ENCODE assay signal across 1 cellular context in the genomic region with DNA sequence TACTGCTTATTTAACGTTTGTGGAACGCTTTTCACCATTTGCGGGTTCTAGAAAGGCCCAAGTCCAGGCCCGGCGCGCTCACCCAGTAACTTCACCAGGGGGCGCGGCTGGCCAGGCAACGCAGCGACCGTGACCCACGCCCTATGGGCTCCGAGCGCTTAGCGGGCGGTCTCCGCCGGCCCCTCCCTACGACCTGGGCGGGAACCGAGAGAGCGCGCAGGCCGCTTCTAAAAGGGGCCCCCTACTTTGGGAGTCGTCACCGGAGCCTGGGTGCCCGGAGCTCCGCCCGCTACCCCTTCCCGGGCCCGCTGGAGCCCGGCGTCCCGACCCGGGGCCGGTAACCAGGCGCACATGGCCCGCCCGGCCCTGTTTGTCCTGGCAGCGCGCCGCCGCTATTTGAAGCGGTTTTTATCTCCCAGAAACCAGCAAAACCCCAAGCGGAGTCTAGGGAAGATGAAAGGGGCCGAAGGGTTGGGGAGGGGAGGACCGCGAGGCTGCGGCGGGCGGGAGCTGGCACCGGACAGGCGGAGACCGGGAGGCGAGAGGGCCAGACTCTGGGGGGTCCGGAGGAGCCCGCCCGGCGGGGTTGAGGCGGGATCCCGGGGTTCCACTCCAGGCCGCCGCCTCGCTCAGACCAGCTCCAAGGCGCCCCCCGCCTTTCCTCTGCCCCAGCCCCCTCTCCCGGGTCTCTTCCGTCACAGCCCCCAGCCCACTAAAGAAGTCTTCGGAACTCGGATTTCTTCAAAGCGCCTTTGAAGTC.
TF ChIP-seq lines count a peak whose summit lies in the region.

No MANE protein-coding gene starts in this region.

TF ChIP-seq in HepG2, 621 proteins besides CTCF, POLR2A, EP300 and RAD21 (continued from another document and continues in another):
- TF ChIP-seq, protein P1, sequence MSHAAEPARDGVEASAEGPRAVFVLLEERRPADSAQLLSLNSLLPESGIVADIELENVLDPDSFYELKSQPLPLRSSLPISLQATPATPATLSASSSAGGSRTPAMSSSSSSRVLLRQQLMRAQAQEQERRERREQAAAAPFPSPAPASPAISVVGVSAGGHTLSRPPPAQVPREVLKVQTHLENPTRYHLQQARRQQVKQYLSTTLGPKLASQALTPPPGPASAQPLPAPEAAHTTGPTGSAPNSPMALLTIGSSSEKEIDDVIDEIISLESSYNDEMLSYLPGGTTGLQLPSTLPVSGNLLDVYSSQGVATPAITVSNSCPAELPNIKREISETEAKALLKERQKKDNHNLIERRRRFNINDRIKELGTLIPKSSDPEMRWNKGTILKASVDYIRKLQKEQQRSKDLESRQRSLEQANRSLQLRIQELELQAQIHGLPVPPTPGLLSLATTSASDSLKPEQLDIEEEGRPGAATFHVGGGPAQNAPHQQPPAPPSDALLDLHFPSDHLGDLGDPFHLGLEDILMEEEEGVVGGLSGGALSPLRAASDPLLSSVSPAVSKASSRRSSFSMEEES (CRISPR knock-in tag; IDR thresholded peaks at IDR 0.05): 0 out of 2 replicates have a peak, but pooled peaks have one; percentile 20
- TF ChIP-seq YEATS2 (CRISPR knock-in tag; IDR thresholded peaks at IDR 0.05; ENCODE audit: borderline replicate concordance): peak; percentile 71
- no peak for TF ChIP-seq RFXAP (CRISPR knock-in tag; IDR thresholded peaks at IDR 0.05; ENCODE audit: borderline replicate concordance)
- peak; percentile 33 for TF ChIP-seq ZNF781 (CRISPR knock-in tag; IDR thresholded peaks at IDR 0.05; ENCODE audit: borderline replicate concordance, not compliant biosample characterization)
- TF ChIP-seq MATR3 (CRISPR knock-in tag; IDR thresholded peaks at IDR 0.05): no peak
- TF ChIP-seq, protein P2, sequence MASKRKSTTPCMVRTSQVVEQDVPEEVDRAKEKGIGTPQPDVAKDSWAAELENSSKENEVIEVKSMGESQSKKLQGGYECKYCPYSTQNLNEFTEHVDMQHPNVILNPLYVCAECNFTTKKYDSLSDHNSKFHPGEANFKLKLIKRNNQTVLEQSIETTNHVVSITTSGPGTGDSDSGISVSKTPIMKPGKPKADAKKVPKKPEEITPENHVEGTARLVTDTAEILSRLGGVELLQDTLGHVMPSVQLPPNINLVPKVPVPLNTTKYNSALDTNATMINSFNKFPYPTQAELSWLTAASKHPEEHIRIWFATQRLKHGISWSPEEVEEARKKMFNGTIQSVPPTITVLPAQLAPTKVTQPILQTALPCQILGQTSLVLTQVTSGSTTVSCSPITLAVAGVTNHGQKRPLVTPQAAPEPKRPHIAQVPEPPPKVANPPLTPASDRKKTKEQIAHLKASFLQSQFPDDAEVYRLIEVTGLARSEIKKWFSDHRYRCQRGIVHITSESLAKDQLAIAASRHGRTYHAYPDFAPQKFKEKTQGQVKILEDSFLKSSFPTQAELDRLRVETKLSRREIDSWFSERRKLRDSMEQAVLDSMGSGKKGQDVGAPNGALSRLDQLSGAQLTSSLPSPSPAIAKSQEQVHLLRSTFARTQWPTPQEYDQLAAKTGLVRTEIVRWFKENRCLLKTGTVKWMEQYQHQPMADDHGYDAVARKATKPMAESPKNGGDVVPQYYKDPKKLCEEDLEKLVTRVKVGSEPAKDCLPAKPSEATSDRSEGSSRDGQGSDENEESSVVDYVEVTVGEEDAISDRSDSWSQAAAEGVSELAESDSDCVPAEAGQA (IDR thresholded peaks at IDR 0.05; ENCODE audit: low read depth): no peak
- TF ChIP-seq, protein P2 (CRISPR knock-in tag; IDR thresholded peaks at IDR 0.05; ENCODE audit: borderline replicate concordance): no peak
- peak; percentile 81; the same call in 1 of the 2 replicates for TF ChIP-seq ZNF709 (CRISPR knock-in tag; IDR thresholded peaks at IDR 0.05)
- TF ChIP-seq, protein P3, sequence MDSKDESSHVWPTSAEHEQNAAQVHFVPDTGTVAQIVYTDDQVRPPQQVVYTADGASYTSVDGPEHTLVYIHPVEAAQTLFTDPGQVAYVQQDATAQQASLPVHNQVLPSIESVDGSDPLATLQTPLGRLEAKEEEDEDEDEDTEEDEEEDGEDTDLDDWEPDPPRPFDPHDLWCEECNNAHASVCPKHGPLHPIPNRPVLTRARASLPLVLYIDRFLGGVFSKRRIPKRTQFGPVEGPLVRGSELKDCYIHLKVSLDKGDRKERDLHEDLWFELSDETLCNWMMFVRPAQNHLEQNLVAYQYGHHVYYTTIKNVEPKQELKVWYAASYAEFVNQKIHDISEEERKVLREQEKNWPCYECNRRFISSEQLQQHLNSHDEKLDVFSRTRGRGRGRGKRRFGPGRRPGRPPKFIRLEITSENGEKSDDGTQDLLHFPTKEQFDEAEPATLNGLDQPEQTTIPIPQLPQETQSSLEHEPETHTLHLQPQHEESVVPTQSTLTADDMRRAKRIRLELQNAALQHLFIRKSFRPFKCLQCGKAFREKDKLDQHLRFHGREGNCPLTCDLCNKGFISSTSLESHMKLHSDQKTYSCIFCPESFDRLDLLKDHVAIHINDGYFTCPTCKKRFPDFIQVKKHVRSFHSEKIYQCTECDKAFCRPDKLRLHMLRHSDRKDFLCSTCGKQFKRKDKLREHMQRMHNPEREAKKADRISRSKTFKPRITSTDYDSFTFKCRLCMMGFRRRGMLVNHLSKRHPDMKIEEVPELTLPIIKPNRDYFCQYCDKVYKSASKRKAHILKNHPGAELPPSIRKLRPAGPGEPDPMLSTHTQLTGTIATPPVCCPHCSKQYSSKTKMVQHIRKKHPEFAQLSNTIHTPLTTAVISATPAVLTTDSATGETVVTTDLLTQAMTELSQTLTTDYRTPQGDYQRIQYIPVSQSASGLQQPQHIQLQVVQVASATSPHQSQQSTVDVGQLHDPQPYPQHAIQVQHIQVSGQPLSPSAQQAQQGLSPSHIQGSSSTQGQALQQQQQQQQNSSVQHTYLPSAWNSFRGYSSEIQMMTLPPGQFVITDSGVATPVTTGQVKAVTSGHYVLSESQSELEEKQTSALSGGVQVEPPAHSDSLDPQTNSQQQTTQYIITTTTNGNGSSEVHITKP (CRISPR knock-in tag; IDR thresholded peaks at IDR 0.05; ENCODE audit: low read depth): peak; percentile 58; the same call in 1 of the 2 replicates
- peak; percentile 90; the same call in 1 of the 2 replicates for TF ChIP-seq KLF12 (CRISPR knock-in tag; IDR thresholded peaks at IDR 0.05; ENCODE audit: borderline replicate concordance)
- peak; percentile 58; the same call in 1 of the 2 replicates for TF ChIP-seq ZNF138 (CRISPR knock-in tag; IDR thresholded peaks at IDR 0.05; ENCODE audit: low read depth)
- TF ChIP-seq, protein P4, sequence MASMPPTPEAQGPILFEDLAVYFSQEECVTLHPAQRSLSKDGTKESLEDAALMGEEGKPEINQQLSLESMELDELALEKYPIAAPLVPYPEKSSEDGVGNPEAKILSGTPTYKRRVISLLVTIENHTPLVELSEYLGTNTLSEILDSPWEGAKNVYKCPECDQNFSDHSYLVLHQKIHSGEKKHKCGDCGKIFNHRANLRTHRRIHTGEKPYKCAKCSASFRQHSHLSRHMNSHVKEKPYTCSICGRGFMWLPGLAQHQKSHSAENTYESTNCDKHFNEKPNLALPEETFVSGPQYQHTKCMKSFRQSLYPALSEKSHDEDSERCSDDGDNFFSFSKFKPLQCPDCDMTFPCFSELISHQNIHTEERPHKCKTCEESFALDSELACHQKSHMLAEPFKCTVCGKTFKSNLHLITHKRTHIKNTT (CRISPR knock-in tag; IDR thresholded peaks at IDR 0.05): no peak
- peak; percentile 61; the same call in 1 of the 2 replicates for TF ChIP-seq ZMAT3 (CRISPR knock-in tag; conservative IDR thresholded peaks at IDR 0.05)
- 0 out of 2 replicates have a peak, but pooled peaks have one; percentile 13 for TF ChIP-seq HMG20B (CRISPR knock-in tag; conservative IDR thresholded peaks at IDR 0.05)
- TF ChIP-seq ZNF883 (CRISPR knock-in tag; IDR thresholded peaks at IDR 0.05; ENCODE audit: not compliant biosample characterization): peak; percentile 81
- TF ChIP-seq ZNF530 (CRISPR knock-in tag; IDR thresholded peaks at IDR 0.05; ENCODE audit: low read depth): 0 out of 2 replicates have a peak, but pooled peaks have one; percentile 63
- peak; percentile 83; the same call in 1 of the 2 replicates for TF ChIP-seq YEATS4 (CRISPR knock-in tag; IDR thresholded peaks at IDR 0.05; ENCODE audit: borderline replicate concordance)
- TF ChIP-seq ZNF792 (CRISPR knock-in tag; IDR thresholded peaks at IDR 0.05): peak; percentile 70; the same call in 1 of the 2 replicates
- TF ChIP-seq ZNF841 (CRISPR knock-in tag; IDR thresholded peaks at IDR 0.05; ENCODE audit: borderline replicate concordance): no peak
- TF ChIP-seq HOXA5 (CRISPR knock-in tag; IDR thresholded peaks at IDR 0.05): peak; percentile 82
- TF ChIP-seq ZNF567 (CRISPR knock-in tag; IDR thresholded peaks at IDR 0.05; ENCODE audit: borderline replicate concordance): peak; percentile 76; the same call in 1 of the 2 replicates
- peak; percentile 59; the same call in 1 of the 3 replicates for TF ChIP-seq MXI1 (IDR thresholded peaks at IDR 0.05; ENCODE audit: borderline replicate concordance, low read depth, low read length)
- TF ChIP-seq, protein P5, sequence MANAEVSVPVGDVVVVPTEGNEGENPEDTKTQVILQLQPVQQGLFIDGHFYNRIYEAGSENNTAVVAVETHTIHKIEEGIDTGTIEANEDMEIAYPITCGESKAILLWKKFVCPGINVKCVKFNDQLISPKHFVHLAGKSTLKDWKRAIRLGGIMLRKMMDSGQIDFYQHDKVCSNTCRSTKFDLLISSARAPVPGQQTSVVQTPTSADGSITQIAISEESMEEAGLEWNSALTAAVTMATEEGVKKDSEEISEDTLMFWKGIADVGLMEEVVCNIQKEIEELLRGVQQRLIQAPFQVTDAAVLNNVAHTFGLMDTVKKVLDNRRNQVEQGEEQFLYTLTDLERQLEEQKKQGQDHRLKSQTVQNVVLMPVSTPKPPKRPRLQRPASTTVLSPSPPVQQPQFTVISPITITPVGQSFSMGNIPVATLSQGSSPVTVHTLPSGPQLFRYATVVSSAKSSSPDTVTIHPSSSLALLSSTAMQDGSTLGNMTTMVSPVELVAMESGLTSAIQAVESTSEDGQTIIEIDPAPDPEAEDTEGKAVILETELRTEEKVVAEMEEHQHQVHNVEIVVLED (CRISPR knock-in tag; IDR thresholded peaks at IDR 0.05; ENCODE audit: borderline replicate concordance): peak; percentile 82
- TF ChIP-seq KDM4B (CRISPR knock-in tag; IDR thresholded peaks at IDR 0.05): peak; percentile 91
- TF ChIP-seq, protein P6, sequence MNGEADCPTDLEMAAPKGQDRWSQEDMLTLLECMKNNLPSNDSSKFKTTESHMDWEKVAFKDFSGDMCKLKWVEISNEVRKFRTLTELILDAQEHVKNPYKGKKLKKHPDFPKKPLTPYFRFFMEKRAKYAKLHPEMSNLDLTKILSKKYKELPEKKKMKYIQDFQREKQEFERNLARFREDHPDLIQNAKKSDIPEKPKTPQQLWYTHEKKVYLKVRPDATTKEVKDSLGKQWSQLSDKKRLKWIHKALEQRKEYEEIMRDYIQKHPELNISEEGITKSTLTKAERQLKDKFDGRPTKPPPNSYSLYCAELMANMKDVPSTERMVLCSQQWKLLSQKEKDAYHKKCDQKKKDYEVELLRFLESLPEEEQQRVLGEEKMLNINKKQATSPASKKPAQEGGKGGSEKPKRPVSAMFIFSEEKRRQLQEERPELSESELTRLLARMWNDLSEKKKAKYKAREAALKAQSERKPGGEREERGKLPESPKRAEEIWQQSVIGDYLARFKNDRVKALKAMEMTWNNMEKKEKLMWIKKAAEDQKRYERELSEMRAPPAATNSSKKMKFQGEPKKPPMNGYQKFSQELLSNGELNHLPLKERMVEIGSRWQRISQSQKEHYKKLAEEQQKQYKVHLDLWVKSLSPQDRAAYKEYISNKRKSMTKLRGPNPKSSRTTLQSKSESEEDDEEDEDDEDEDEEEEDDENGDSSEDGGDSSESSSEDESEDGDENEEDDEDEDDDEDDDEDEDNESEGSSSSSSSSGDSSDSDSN (CRISPR knock-in tag; IDR thresholded peaks at IDR 0.05): peak; percentile 91
- TF ChIP-seq, protein P7, sequence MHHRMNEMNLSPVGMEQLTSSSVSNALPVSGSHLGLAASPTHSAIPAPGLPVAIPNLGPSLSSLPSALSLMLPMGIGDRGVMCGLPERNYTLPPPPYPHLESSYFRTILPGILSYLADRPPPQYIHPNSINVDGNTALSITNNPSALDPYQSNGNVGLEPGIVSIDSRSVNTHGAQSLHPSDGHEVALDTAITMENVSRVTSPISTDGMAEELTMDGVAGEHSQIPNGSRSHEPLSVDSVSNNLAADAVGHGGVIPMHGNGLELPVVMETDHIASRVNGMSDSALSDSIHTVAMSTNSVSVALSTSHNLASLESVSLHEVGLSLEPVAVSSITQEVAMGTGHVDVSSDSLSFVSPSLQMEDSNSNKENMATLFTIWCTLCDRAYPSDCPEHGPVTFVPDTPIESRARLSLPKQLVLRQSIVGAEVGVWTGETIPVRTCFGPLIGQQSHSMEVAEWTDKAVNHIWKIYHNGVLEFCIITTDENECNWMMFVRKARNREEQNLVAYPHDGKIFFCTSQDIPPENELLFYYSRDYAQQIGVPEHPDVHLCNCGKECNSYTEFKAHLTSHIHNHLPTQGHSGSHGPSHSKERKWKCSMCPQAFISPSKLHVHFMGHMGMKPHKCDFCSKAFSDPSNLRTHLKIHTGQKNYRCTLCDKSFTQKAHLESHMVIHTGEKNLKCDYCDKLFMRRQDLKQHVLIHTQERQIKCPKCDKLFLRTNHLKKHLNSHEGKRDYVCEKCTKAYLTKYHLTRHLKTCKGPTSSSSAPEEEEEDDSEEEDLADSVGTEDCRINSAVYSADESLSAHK (CRISPR knock-in tag; IDR thresholded peaks at IDR 0.05; ENCODE audit: borderline replicate concordance): peak; percentile 36; the same call in 1 of the 2 replicates
- peak; percentile 25; the same call in 1 of the 2 replicates for TF ChIP-seq KDM5A (IDR thresholded peaks at IDR 0.05; ENCODE audit: borderline replicate concordance, low read length)
- TF ChIP-seq, protein P8, sequence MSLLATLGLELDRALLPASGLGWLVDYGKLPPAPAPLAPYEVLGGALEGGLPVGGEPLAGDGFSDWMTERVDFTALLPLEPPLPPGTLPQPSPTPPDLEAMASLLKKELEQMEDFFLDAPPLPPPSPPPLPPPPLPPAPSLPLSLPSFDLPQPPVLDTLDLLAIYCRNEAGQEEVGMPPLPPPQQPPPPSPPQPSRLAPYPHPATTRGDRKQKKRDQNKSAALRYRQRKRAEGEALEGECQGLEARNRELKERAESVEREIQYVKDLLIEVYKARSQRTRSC (CRISPR knock-in tag; IDR thresholded peaks at IDR 0.05; ENCODE audit: low read depth): no peak
- TF ChIP-seq HOXA3 (CRISPR knock-in tag; IDR thresholded peaks at IDR 0.05): peak; percentile 61; the same call in 1 of the 2 replicates
- TF ChIP-seq ZNF543 (CRISPR knock-in tag; IDR thresholded peaks at IDR 0.05): peak; percentile 78; the same call in 1 of the 2 replicates
